9 cellular contexts compared by ENCODE assay signal in the genomic region with DNA sequence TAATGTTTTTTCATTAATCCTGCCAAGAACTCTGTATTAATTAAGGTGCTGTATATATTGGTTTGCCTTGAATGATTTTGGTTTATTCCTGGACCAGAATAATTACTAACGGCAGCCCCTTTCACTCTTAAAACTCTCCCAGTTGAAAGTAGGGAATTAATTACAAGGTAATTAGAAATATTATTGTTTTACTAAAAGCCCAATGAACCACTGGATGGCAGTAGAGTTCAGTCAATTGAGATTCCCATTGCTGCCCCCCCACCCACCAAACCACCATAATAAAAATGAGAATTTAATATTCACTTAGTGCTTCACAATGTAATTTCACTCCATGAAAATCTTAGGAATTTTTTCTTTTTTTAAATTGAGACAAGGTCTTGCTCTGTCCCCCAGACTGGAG. TPM values are rescaled to one million over a fixed set of nuclear protein-coding genes. Genes with fewer than 3 reads are reported as not detected.
A peak's percentile ranks its signal among the peaks of the same experiment; 100 is the strongest.
DNase-seq lines count a peak whose midpoint lies in the region; ATAC-seq and TF ChIP-seq lines count a peak whose summit lies in the region.
"Had no signal": no experiment of that assay in that cellular context is flagged by ENCODE, and none has a peak within 500 bp of the region (broad histone marks: within the 10 kb centered on the region; RNA-seq: fewer than 3 reads in every experiment).

No MANE protein-coding gene starts in this region.

- H3K36me3 ChIP-seq in right atrium auricular region: peaks cover 82% of the 10 kb centered on the region
- peaks cover 41% of the 10 kb centered on the region; the same call in 1 of the 2 replicates for H3K36me3 ChIP-seq in PC-3 (ENCODE audit: low read depth, low read length)

- H3K27me3 ChIP-seq in right atrium auricular region: no peaks in the 10 kb centered on the region
- no peaks in the 10 kb centered on the region for H3K27me3 ChIP-seq in PC-3 (ENCODE audit: low read length)

- no peaks in the 10 kb centered on the region for H4K20me1 ChIP-seq in PC-3 (ENCODE audit: low read length)

- TF ChIP-seq CTCF in right atrium auricular region (IDR thresholded peaks at IDR 0.05) (peak in 1 of 2 donors; percentile 74), PC-3 (conservative IDR thresholded peaks at IDR 0.05; ENCODE audit: low read depth, low read length) (peak; percentile 61)

- no TSS peak for BruUV-seq in PC-3 (replicated peaks; lab: Mats Ljungman, UMichigan)

- H3K9ac ChIP-seq in PC-3 (ENCODE audit: low read length): no peak overlapping the region

- no peaks in the 10 kb centered on the region for H3K79me2 ChIP-seq in PC-3 (ENCODE audit: low read length)

- ATAC-seq in Right ventricle myocardium inferior: peak; percentile 31
- no peak for ATAC-seq in PC-3
- no peak for ATAC-seq in HG02970 (IDR thresholded peaks at IDR 0.05; ENCODE audit: low FRiP score, unreplicated experiment)
- no peak for ATAC-seq in HG03135 (IDR thresholded peaks at IDR 0.05; ENCODE audit: unreplicated experiment)

- no peak overlapping the region for H3K4me2 ChIP-seq in PC-3 (ENCODE audit: low read length)

- no peak overlapping the region for H3K4me3 ChIP-seq in right atrium auricular region
- no peak overlapping the region for H3K4me3 ChIP-seq in PC-3 (ENCODE audit: low read length)

- POLR2A ChIA-PET in PC-3 (lab: Charles Lee; ENCODE audit: unreplicated experiment): no interaction called here

- DNase-seq in Right ventricle myocardium inferior (ENCODE audit: missing footprints) (no peak), right atrium auricular region (ENCODE audit: low spot score) (no peak), PC-3 (peak; percentile 46), dermis blood vessel endothelial cell (peak; percentile 73), myocyte (ENCODE audit: low read depth) (peak; percentile 37), GM19240 (ENCODE audit: insufficient read length, low spot score) (no peak)
- DNase-seq: activated naive CD8-positive, alpha-beta T cell treated with anti-CD3 and anti-CD28 coated beads, Interleukin-2, amount 10 ng/mL, durations not matched to agents 7 days and 5 days had no signal

- intact Hi-C loops in Right ventricle myocardium inferior (cut with DNase I): loop anchor here (2.0 to 10.0 kb wide), 3 partner anchors 57 to 148 kb away; partner anchors contain the start of genes KBTBD6 and KBTBD7
- intact Hi-C loops in PC-3 (cut with micrococcal nuclease): loop anchor here (1.0 to 2.0 kb wide), 3 partner anchors 58 to 147 kb away; partner anchors contain the start of gene KBTBD6

- no peaks in the 10 kb centered on the region for H3K9me2 ChIP-seq in PC-3 (replicated peaks; ENCODE audit: low read length)

- H3F3A ChIP-seq in PC-3 (ENCODE audit: low read length, unreplicated experiment): no peaks in the 10 kb centered on the region

- H3K27ac ChIP-seq in right atrium auricular region (no peak overlapping the region), PC-3 (ENCODE audit: low read length) (no peak overlapping the region)

- H3K9me3 ChIP-seq in right atrium auricular region (no peaks in the 10 kb centered on the region), PC-3 (ENCODE audit: low read length) (no peaks in the 10 kb centered on the region)

- no peak overlapping the region for H2AFZ ChIP-seq in PC-3 (ENCODE audit: low read length)

- CTCF ChIA-PET in PC-3 (lab: Charles Lee): no interaction called here

- H3K4me1 ChIP-seq in right atrium auricular region (no peaks in the 10 kb centered on the region), PC-3 (ENCODE audit: insufficient read depth, low read length) (no peaks in the 10 kb centered on the region)

RNA-seq across cellular contexts. Expression of gene WBP4, which starts 13.7 kb away (rescaled TPM):
- total RNA-seq in Right ventricle myocardium inferior: 20.3 TPM
- 10 to 100 TPM; 14.0 to 18.0 TPM for total RNA-seq in right atrium auricular region
- total RNA-seq in PC-3 (2014; rRNA removed): 6.4 and 7.3 TPM in 2 replicates
- total RNA-seq in dermis blood vessel endothelial cell: 9.1 and 9.5 TPM in 2 replicates
- 9.9 and 12.1 TPM in 2 replicates for total RNA-seq in myocyte
- polyA plus RNA-seq in myocyte (2012): 6.3 TPM

RNA-seq across cellular contexts. Expression of gene ELF1, which starts 55.9 kb away (rescaled TPM):
- 36.7 TPM for total RNA-seq in Right ventricle myocardium inferior
- 10 to 100 TPM; 39.1 to 54.2 TPM for total RNA-seq in right atrium auricular region
- 15.3 and 17.7 TPM in 2 replicates for total RNA-seq in PC-3 (2014; rRNA removed)
- total RNA-seq in dermis blood vessel endothelial cell: 95.5 and 124 TPM in 2 replicates
- 21.5 and 25.0 TPM in 2 replicates for total RNA-seq in myocyte
- polyA plus RNA-seq in myocyte (2012): 18.1 TPM

RNA-seq across cellular contexts. Expression of gene KBTBD6, which starts 57.6 kb away (rescaled TPM):
- total RNA-seq in Right ventricle myocardium inferior: 7.7 TPM
- 10 to 100 TPM in 1 of 2 donors, 1 to 10 TPM in 1; 8.3 to 12.9 TPM for total RNA-seq in right atrium auricular region
- total RNA-seq in PC-3 (2014; rRNA removed): 4.4 and 5.1 TPM in 2 replicates
- 10.4 and 10.6 TPM in 2 replicates for total RNA-seq in dermis blood vessel endothelial cell
- 9.9 and 10.5 TPM in 2 replicates for total RNA-seq in myocyte
- 4.8 TPM for polyA plus RNA-seq in myocyte (2012)

Comparison
In these comparisons a context has a peak if more than half of its experiments do, and no peak if none do; other contexts are left out.
1. DNase-seq: peak in PC-3 (single experiment), dermis blood vessel endothelial cell (single experiment) and myocyte (single experiment); none in Right ventricle myocardium inferior (single experiment), right atrium auricular region (single experiment) and GM19240 (single experiment).